ENCODE assay signal across 17 cellular contexts in genomic region chr15:90974216-90974615, GRCh38. TPM values are rescaled to one million over a fixed set of nuclear protein-coding genes. Genes with fewer than 3 reads are reported as not detected.
DNase-seq lines count a peak whose midpoint lies in the region; ATAC-seq and TF ChIP-seq lines count a peak whose summit lies in the region.
"Had no signal": no experiment of that assay in that cellular context is flagged by ENCODE, and none has a peak within 500 bp of the region (broad histone marks: within the 10 kb centered on the region; RNA-seq: fewer than 3 reads in every experiment).

No MANE protein-coding gene starts in this region.

- peaks cover 7% of the 10 kb centered on the region for H3K79me2 ChIP-seq in SK-N-SH (ENCODE audit: insufficient read depth)

- H3K9ac ChIP-seq in SK-N-SH, result no peak overlapping the region
- H3K9ac ChIP-seq: BLaER1 had no signal

- intact Hi-C loops in MCF 10A (cut with micrococcal nuclease), result no loop called here
- intact Hi-C loops in breast epithelium (cut with DNase I; ENCODE audit: low total_unique reads), result no loop called here

- DNase-seq in MCF 10A (ENCODE audit: unreplicated experiment) (no peak), breast epithelium (ENCODE audit: low spot score in 2 of 2) (no peak), nephron progenitor cell (no peak), SK-N-SH (no peak)
- DNase-seq in central memory CD8-positive, alpha-beta T cell (ENCODE audit: low spot score in 2 of 2), result no peak
- DNase-seq: Caco-2; CD4-positive, CD25-positive, alpha-beta regulatory T cell; CD8-positive, alpha-beta T cell; DMS153; DND-41; H7; HCEC 1CT had no signal

- no peak overlapping the region for H3K4me2 ChIP-seq in SK-N-SH
- H3K4me2 ChIP-seq: BLaER1 had no signal

- no peaks in the 10 kb centered on the region for H4K20me1 ChIP-seq in SK-N-SH (ENCODE audit: insufficient read depth)
- H4K20me1 ChIP-seq: BLaER1 had no signal

- peaks cover 46% of the 10 kb centered on the region for H3K36me3 Mint-ChIP-seq in MCF 10A (ENCODE audit: insufficient read depth, unreplicated experiment)
- peaks cover 18% of the 10 kb centered on the region for H3K36me3 Mint-ChIP-seq in central memory CD8-positive, alpha-beta T cell (ENCODE audit: insufficient read depth)
- peaks cover 64% of the 10 kb centered on the region for H3K36me3 Mint-ChIP-seq in nephron progenitor cell (ENCODE audit: low read depth)

- H3K4me3 Mint-ChIP-seq in MCF 10A (ENCODE audit: unreplicated experiment) (no peak overlapping the region), nephron progenitor cell (no peak overlapping the region)
- no peak overlapping the region for H3K4me3 Mint-ChIP-seq in central memory CD8-positive, alpha-beta T cell
- H3K4me3 Mint-ChIP-seq: B cell; CD4-positive, CD25-positive, alpha-beta regulatory T cell; CD8-positive, alpha-beta T cell had no signal

- TF ChIP-seq CTCF in MCF 10A (IDR thresholded peaks at IDR 0.05; ENCODE audit: unreplicated experiment) (no peak), breast epithelium (IDR thresholded peaks at IDR 0.05) (no peak), nephron progenitor cell (IDR thresholded peaks at IDR 0.05) (no peak), SK-N-SH (IDR thresholded peaks at IDR 0.05) (no peak)

- no TSS peak for BruUV-seq in MCF 10A (replicated peaks; lab: Mats Ljungman, UMichigan)

- no peaks in the 10 kb centered on the region for H3F3A ChIP-seq in SK-N-SH (replicated peaks; ENCODE audit: insufficient read depth)

- H3K4me1 ChIP-seq in breast epithelium (no peaks in the 10 kb centered on the region), SK-N-SH (ENCODE audit: control insufficient read depth in 1 of 2, insufficient read depth in 2 of 2, low read depth in 1 of 2, low read length in 1 of 2) (no peaks in the 10 kb centered on the region)
- H3K4me1 ChIP-seq: BLaER1, Caco-2 had no signal

- CTCF ChIA-PET in MCF 10A (lab: Yijun Ruan, JAX), result no interaction called here
- CTCF ChIA-PET in SK-N-SH (lab: Yijun Ruan, JAX), result interaction anchor here (10.6 kb wide), 1 partner anchor 18 kb away, joined by 74 read pairs; the partner anchor contains the start of gene RCCD1

- no peak overlapping the region for H2AFZ ChIP-seq in SK-N-SH (ENCODE audit: low read depth)

- no peaks in the 10 kb centered on the region for H3K9me3 ChIP-seq in breast epithelium
- H3K9me3 ChIP-seq in SK-N-SH, result no peaks in the 10 kb centered on the region
- H3K9me3 ChIP-seq: BLaER1, Caco-2 had no signal

- H3K27ac ChIP-seq in breast epithelium (no peak overlapping the region), SK-N-SH (ENCODE audit: low read depth in 2 of 2, low read length in 1 of 2) (no peak overlapping the region)
- H3K27ac ChIP-seq: 22Rv1, BLaER1, C4-2B had no signal

- no peak overlapping the region for H3K4me3 ChIP-seq in breast epithelium
- no peak overlapping the region for H3K4me3 ChIP-seq in SK-N-SH (ENCODE audit: low read depth in 2 of 2, low read length in 1 of 2)
- H3K4me3 ChIP-seq: BLaER1 had no signal

- no peaks in the 10 kb centered on the region for H3K9me2 ChIP-seq in SK-N-SH

- H3K27me3 ChIP-seq in breast epithelium (no peaks in the 10 kb centered on the region), SK-N-SH (ENCODE audit: insufficient read depth) (no peaks in the 10 kb centered on the region)
- H3K27me3 ChIP-seq: BLaER1 had no signal

- H3K4me1 Mint-ChIP-seq in MCF 10A (ENCODE audit: insufficient read depth, unreplicated experiment) (peaks cover under 1% of the 10 kb centered on the region), nephron progenitor cell (no peaks in the 10 kb centered on the region)
- no peaks in the 10 kb centered on the region for H3K4me1 Mint-ChIP-seq in central memory CD8-positive, alpha-beta T cell
- H3K4me1 Mint-ChIP-seq: B cell had no signal

- POLR2A ChIA-PET in MCF 10A (lab: Yijun Ruan, JAX) (no interaction called here), SK-N-SH (lab: Yijun Ruan, JAX) (no interaction called here)

- no peak for TF ChIP-seq RAD21 in SK-N-SH (IDR thresholded peaks at IDR 0.05; ENCODE audit: low read length)

- no peak for TF ChIP-seq POLR2A in breast epithelium (IDR thresholded peaks at IDR 0.05)

- H3K9me3 Mint-ChIP-seq in MCF 10A (ENCODE audit: unreplicated experiment), result no peaks in the 10 kb centered on the region
- no peaks in the 10 kb centered on the region for H3K9me3 Mint-ChIP-seq in central memory CD8-positive, alpha-beta T cell
- no peaks in the 10 kb centered on the region for H3K9me3 Mint-ChIP-seq in nephron progenitor cell
- H3K9me3 Mint-ChIP-seq: CD4-positive, CD25-positive, alpha-beta regulatory T cell; CD8-positive, alpha-beta T cell had no signal

- 94% methylated on average over 21 of the region's 21 CpGs for WGBS in SK-N-SH (ENCODE audit: low lambda C conversion rate)

- ATAC-seq in central memory CD8-positive, alpha-beta T cell (replicated peaks; ENCODE audit: extremely low read depth, poor library complexity, severe bottlenecking), result no peak
- ATAC-seq in HG02763 (IDR thresholded peaks at IDR 0.05; ENCODE audit: unreplicated experiment), result no peak
- ATAC-seq: CD8-positive, alpha-beta T cell had no signal

- H3K36me3 ChIP-seq in breast epithelium (no peaks in the 10 kb centered on the region), SK-N-SH (replicated peaks in 1 of 2; ENCODE audit: control insufficient read depth in 1 of 2, insufficient read depth in 2 of 2, low read length in 1 of 2) (peaks cover 33 to 43% of the 10 kb centered on the region in 2 experiments)

- H3K27me3 Mint-ChIP-seq in MCF 10A (ENCODE audit: insufficient read depth, unreplicated experiment) (no peaks in the 10 kb centered on the region), nephron progenitor cell (ENCODE audit: low read depth, poor library complexity) (no peaks in the 10 kb centered on the region)
- no peaks in the 10 kb centered on the region for H3K27me3 Mint-ChIP-seq in central memory CD8-positive, alpha-beta T cell
- H3K27me3 Mint-ChIP-seq: B cell; CD4-positive, CD25-positive, alpha-beta regulatory T cell had no signal

- TF ChIP-seq EP300 in SK-N-SH (IDR thresholded peaks at IDR 0.05; ENCODE audit: borderline replicate concordance in 1 of 2, low read depth in 1 of 2, low read length in 1 of 2), result no peak

- H3K27ac Mint-ChIP-seq in MCF 10A (ENCODE audit: low read depth, unreplicated experiment) (peak overlapping the region; percentile 9), nephron progenitor cell (peak overlapping the region; percentile 9)
- H3K27ac Mint-ChIP-seq in central memory CD8-positive, alpha-beta T cell (ENCODE audit: low read depth), result peak overlapping the region; percentile 87
- H3K27ac Mint-ChIP-seq: B cell; CD8-positive, alpha-beta T cell had no signal

TF ChIP-seq in SK-N-SH, 30 proteins besides CTCF, POLR2A, EP300 and RAD21 (continues in another document):
- TF ChIP-seq REST (IDR thresholded peaks at IDR 0.05; ENCODE audit: low read depth, low read length) (no peak), ELF1 (IDR thresholded peaks at IDR 0.05) (no peak), RXRA (IDR thresholded peaks at IDR 0.05; ENCODE audit: borderline replicate concordance, low read depth) (no peak)

RNA-seq across cellular contexts. Expression of gene RCCD1, which starts 19.5 kb away (rescaled TPM):
- total RNA-seq in MCF 10A (2022) (21.5 and 29.0 TPM in 2 replicates), breast epithelium (1 to 10 TPM; 5.3 to 9.8 (median 7.9) TPM)
- 19.5 and 21.2 TPM in 2 replicates for polyA plus RNA-seq in SK-N-SH (2012; rRNA removed)
- polyA plus RNA-seq in SK-N-SH (2012; cell fraction: cytosol; rRNA removed), result 11.2 and 13.3 TPM in 2 replicates
- 85.9 and 108 TPM in 2 replicates for polyA plus RNA-seq in SK-N-SH (2012; cell fraction: nucleus; rRNA removed)

RNA-seq across cellular contexts. Expression of gene PRC1, which starts 20.1 kb away (rescaled TPM):
- 83.1 and 125 TPM in 2 replicates for total RNA-seq in MCF 10A (2022)
- total RNA-seq in breast epithelium, result 10 to 100 TPM in 2 of 3 donors, 1 to 10 TPM in 1; 4.3 to 19.8 (median 10.5) TPM
- polyA plus RNA-seq in SK-N-SH (2012; rRNA removed), result 125 and 132 TPM in 2 replicates
- 95.7 and 109 TPM in 2 replicates for polyA plus RNA-seq in SK-N-SH (2012; cell fraction: cytosol; rRNA removed)
- polyA plus RNA-seq in SK-N-SH (2012; cell fraction: nucleus; rRNA removed), result 120 and 176 TPM in 2 replicates

RNA-seq across cellular contexts. Expression of gene UNC45A, which starts 39.1 kb away (rescaled TPM):
- total RNA-seq in MCF 10A (2022) (61.7 and 63.1 TPM in 2 replicates), breast epithelium (10 to 100 TPM; 52.4 to 65.0 (median 59.8) TPM)
- polyA plus RNA-seq in SK-N-SH (2012; rRNA removed), result 85.1 and 89.4 TPM in 2 replicates
- polyA plus RNA-seq in SK-N-SH (2012; cell fraction: cytosol; rRNA removed), result 33.2 and 50.5 TPM in 2 replicates
- 142 and 150 TPM in 2 replicates for polyA plus RNA-seq in SK-N-SH (2012; cell fraction: nucleus; rRNA removed)

RNA-seq across cellular contexts. Expression of gene HDDC3, which starts 41.9 kb away (rescaled TPM):
- total RNA-seq in MCF 10A (2022) (23.6 and 25.5 TPM in 2 replicates), breast epithelium (10 to 100 TPM; 19.0 to 22.3 (median 19.4) TPM)
- 24.2 and 25.8 TPM in 2 replicates for polyA plus RNA-seq in SK-N-SH (2012; rRNA removed)
- polyA plus RNA-seq in SK-N-SH (2012; cell fraction: cytosol; rRNA removed), result 16.3 and 19.5 TPM in 2 replicates
- polyA plus RNA-seq in SK-N-SH (2012; cell fraction: nucleus; rRNA removed), result 21.2 and 21.5 TPM in 2 replicates

RNA-seq across cellular contexts. Expression of gene VPS33B, which starts 48.2 kb away (rescaled TPM):
- total RNA-seq in MCF 10A (2022) (11.7 and 12.6 TPM in 2 replicates), breast epithelium (10 to 100 TPM in 1 of 3 donors, 1 to 10 TPM in 2; 8.8 to 10.7 (median 9.0) TPM)
- 16.6 and 25.3 TPM in 2 replicates for polyA plus RNA-seq in SK-N-SH (2012; rRNA removed)
- 9.9 and 12.4 TPM in 2 replicates for polyA plus RNA-seq in SK-N-SH (2012; cell fraction: cytosol; rRNA removed)
- polyA plus RNA-seq in SK-N-SH (2012; cell fraction: nucleus; rRNA removed), result 63.5 and 71.2 TPM in 2 replicates

Comparison
In these comparisons a context has a peak if more than half of its experiments do, and no peak if none do; other contexts are left out.
1. H3K27ac Mint-ChIP-seq: peak in every context shown above with its lines; median percentile 87 in central memory CD8-positive, alpha-beta T cell; 9 in MCF 10A; 9 in nephron progenitor cell.